8 cellular contexts compared by ENCODE assay signal in the genomic region with DNA sequence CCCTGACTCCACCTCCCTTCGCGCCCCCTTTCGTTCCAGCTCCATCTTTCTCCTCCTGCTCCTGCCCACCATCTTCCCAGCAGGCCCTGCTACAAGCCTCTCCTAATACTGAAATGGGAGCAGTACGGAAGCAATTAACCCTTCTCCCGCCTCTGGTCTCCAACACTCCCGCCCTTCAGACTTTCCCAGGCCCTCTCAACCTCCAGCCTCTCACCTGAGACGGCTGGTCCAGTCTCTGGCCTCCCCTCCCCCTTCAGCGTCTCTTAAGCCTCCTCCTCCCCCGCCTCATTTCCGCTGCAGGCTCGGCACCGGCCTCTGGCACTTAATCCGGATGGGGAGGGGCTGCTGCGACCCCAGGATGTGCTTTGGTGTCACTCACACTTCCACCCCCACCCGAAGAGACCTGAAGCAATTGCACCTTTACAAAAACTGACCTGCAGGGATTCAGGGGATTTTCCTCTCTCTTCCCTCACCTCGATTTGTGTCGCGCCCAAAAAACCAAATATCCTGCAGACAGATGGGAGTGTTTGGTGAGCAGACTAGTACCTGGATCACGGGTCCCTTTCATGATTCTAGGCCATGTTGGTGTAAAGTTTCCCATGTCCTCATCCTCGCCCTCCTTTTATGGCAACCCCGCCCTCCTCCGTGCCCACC. TPM values are rescaled to one million over a fixed set of nuclear protein-coding genes. Genes with fewer than 3 reads are reported as not detected.
DNase-seq lines count a peak whose midpoint lies in the region; ATAC-seq, FAIRE-seq and TF ChIP-seq lines count a peak whose summit lies in the region.

No MANE protein-coding gene starts in this region.

- in situ Hi-C loops in K562 (cut with MboI): no loop called here

- no peak for FAIRE-seq in K562 (lab: Jason Lieb, UNC)

- H2AFZ ChIP-seq in K562 (ENCODE audit: low read depth, low read length): peak overlapping the region; percentile 97

- WGBS in K562 (ENCODE audit: insufficient coverage, low coverage, missing lambda C conversion rate): 14% methylated on average over 14 of the region's 22 CpGs

- H3K79me2 ChIP-seq in K562 (ENCODE audit: control insufficient read depth, insufficient read depth, low read length): peaks cover 30% of the 10 kb centered on the region

- no peak for TF ChIP-seq EP300 in K562 (IDR thresholded peaks at IDR 0.05; ENCODE audit: low read length)

- no peak for TF ChIP-seq POLR2A in Peyer's patch (IDR thresholded peaks at IDR 0.05)
- no peak for TF ChIP-seq POLR2A in K562 (conservative IDR thresholded peaks at IDR 0.05)

- peak overlapping the region; percentile 95 for H3K4me2 ChIP-seq in K562 (ENCODE audit: insufficient read depth, low read length)

- H3K4me1 ChIP-seq in Peyer's patch (no peaks in the 10 kb centered on the region), K562 (replicated peaks in 1 of 2; ENCODE audit: control insufficient read depth in 2 of 2, insufficient read depth in 2 of 2, low read length in 2 of 2) (peaks cover 6 to 43% of the 10 kb centered on the region in 2 experiments; a peak in 4 of 5 replicates), iPS-15b (ENCODE audit: control insufficient read depth, insufficient read depth, low read length) (peaks cover 6% of the 10 kb centered on the region)

- TF ChIP-seq RAD21 in K562 (CRISPR knock-in tag; conservative IDR thresholded peaks at IDR 0.05 in 1 of 2, IDR thresholded peaks at IDR 0.05 in 1 of 2): no peak

- CTCF ChIA-PET in K562 (lab: Yijun Ruan, JAX; ENCODE audit: low intra/inter-chr PET ratio): no interaction called here

- H3K27me3 ChIP-seq in Peyer's patch: no peaks in the 10 kb centered on the region
- no peaks in the 10 kb centered on the region for H3K27me3 ChIP-seq in K562 (ENCODE audit: control insufficient read depth in 2 of 2, insufficient read depth in 2 of 2, low read length in 2 of 2)
- H3K27me3 ChIP-seq in iPS-15b (ENCODE audit: control insufficient read depth, insufficient read depth, low read length): no peaks in the 10 kb centered on the region

- no peaks in the 10 kb centered on the region for H4K20me1 ChIP-seq in K562 (replicated peaks; ENCODE audit: control insufficient read depth, insufficient read depth, low read length)

- H3K27ac ChIP-seq in Peyer's patch (peak overlapping the region; percentile 77 to 83 (median 78)), K562 (ENCODE audit: extremely low read depth, low read depth, low read length) (peak overlapping the region; percentile 79)

- peak overlapping the region; percentile 83 for H3K4me3 ChIP-seq in AG09309 (ENCODE audit: control insufficient read depth, low read depth, low read length)
- H3K4me3 ChIP-seq in Peyer's patch: peak overlapping the region; percentile 48 to 69 (median 58)
- H3K4me3 ChIP-seq in K562: peak overlapping the region; percentile 60
- H3K4me3 ChIP-seq in iPS-15b (ENCODE audit: low read depth, low read length): peak overlapping the region; percentile 99

- DNase-seq in AG09309 (ENCODE audit: low read depth) (no peak), Peyer's patch (peak; percentile 57 to 75 (median 66)), K562 (ENCODE audit: extremely low read depth in 1 of 4, low spot score in 3 of 4) (peak; percentile 28 to 79 (median 42)), sciatic nerve (ENCODE audit: low spot score) (peak; percentile 71), NCI-H1048 (lab: John Stamatoyannopoulos, UW) (no peak)

- no peaks in the 10 kb centered on the region for H3K9me1 ChIP-seq in K562 (ENCODE audit: control insufficient read depth, insufficient read depth, low read length)

- ATAC-seq in GM18868 (IDR thresholded peaks at IDR 0.05; ENCODE audit: unreplicated experiment) (peak; percentile 57), HG03280 (IDR thresholded peaks at IDR 0.05; ENCODE audit: unreplicated experiment) (peak; percentile 52), K562 (peak; percentile 69), sciatic nerve (peak; percentile 80)

- H3K9me3 ChIP-seq in Peyer's patch (no peaks in the 10 kb centered on the region), K562 (replicated peaks; ENCODE audit: control insufficient read depth, insufficient read depth, low read depth, low read length) (no peaks in the 10 kb centered on the region), iPS-15b (ENCODE audit: control insufficient read depth, insufficient read depth, low read length) (no peaks in the 10 kb centered on the region)

- BruUV-seq in K562 (replicated peaks; lab: Mats Ljungman, UMichigan): no TSS peak

- intact Hi-C loops in K562 (cut with micrococcal nuclease) (loop anchor here (5.0 kb wide), 1 partner anchor 302 kb away; no protein-coding TSS in a partner anchor), sciatic nerve (cut with DNase I) (no loop called here)

- H3K36me3 ChIP-seq in Peyer's patch (no peaks in the 10 kb centered on the region), K562 (ENCODE audit: control insufficient read depth, insufficient read depth, low read length) (peaks cover 13% of the 10 kb centered on the region; the same call in 2 of the 3 replicates), iPS-15b (ENCODE audit: control insufficient read depth, insufficient read depth, low read length) (no peaks in the 10 kb centered on the region)

- no peak for TF ChIP-seq CTCF in AG09309 (IDR thresholded peaks at IDR 0.05; ENCODE audit: control insufficient read depth, insufficient read depth, low read depth, low read length, missing control alignments)
- TF ChIP-seq CTCF in Peyer's patch (IDR thresholded peaks at IDR 0.05): no peak
- no peak for TF ChIP-seq CTCF in K562 (IDR thresholded peaks at IDR 0.05 in 2 of 3, conservative IDR thresholded peaks at IDR 0.05 in 1 of 3; ENCODE audit: insufficient read depth in 2 of 3, low read depth in 1 of 3, low read length in 3 of 3)

- H3K9ac ChIP-seq in K562 (ENCODE audit: insufficient read depth in 1 of 2, low read depth in 2 of 2, low read length in 2 of 2) (peak overlapping the region; percentile 55 to 90), iPS-15b (ENCODE audit: low read depth, low read length) (peak overlapping the region; percentile 96)

- POLR2A ChIA-PET in K562 (lab: Yijun Ruan, JAX): interaction anchor here (1.0 kb wide), 1 partner anchor 17 kb away, joined by 3 read pairs; no protein-coding TSS in a partner anchor

RNA-seq across cellular contexts. Expression of a gene that starts 0.7 kb away (rescaled TPM):
- total RNA-seq in Peyer's patch (10 to 100 TPM; 14.7 to 74.3 (median 22.9) TPM), K562 (2014; rRNA removed) (63.3 and 82.6 TPM in 2 replicates), K562 (2014; rRNA removed; fragmentation: Illumina TruSeq; extraction: Trizol) (106 and 120 TPM in 2 replicates), K562 (2015; rRNA removed; fragmentation: Illumina TruSeq; extraction: Trizol) (75.7 and 84.5 TPM in 2 replicates), K562 (2021) (47.8 and 49.0 TPM in 2 replicates), sciatic nerve (50.0 TPM)
- 7.6 and 17.8 TPM in 2 replicates for total RNA-seq in K562 (2011; cell fraction: chromatin; rRNA removed; ENCODE audit: low replicate concordance)
- 4.7 and 5.3 TPM in 2 replicates for total RNA-seq in K562 (2011; cell fraction: nucleolus; rRNA removed)
- total RNA-seq in K562 (2011; cell fraction: nucleoplasm; rRNA removed): 9.1 and 16.0 TPM in 2 replicates
- polyA plus RNA-seq in K562 (2011; rRNA removed) (61.1 and 66.3 TPM in 2 replicates), K562 (2014; fragmentation: Illumina TruSeq; extraction: Trizol) (94.0 and 110 TPM in 2 replicates), K562 (2014; fragmentation: Nextera tagmentation; extraction: Ambion mirVana) (100 to 1,000 TPM; 153 to 178 TPM), K562 (2014; rRNA removed) (82.4 and 101 TPM in 2 replicates)
- polyA plus RNA-seq in K562 (2011; cell fraction: cytosol; rRNA removed): 8.5 and 33.0 TPM in 2 replicates
- 5.0 and 15.6 TPM in 2 replicates for polyA plus RNA-seq in K562 (2011; cell fraction: nucleus; rRNA removed)
- 52.8 and 85.4 TPM in 2 replicates for polyA plus RNA-seq in K562 (2012)
- 27.1 and 39.1 TPM in 2 replicates for polyA minus RNA-seq in K562 (2011; rRNA and poly(A)+ RNA removed)
- 12.5 and 12.8 TPM in 2 replicates for polyA minus RNA-seq in K562 (2011; cell fraction: cytosol; rRNA and poly(A)+ RNA removed)
- 3.6 and 10.7 TPM in 2 replicates for polyA minus RNA-seq in K562 (2011; cell fraction: nucleus; rRNA and poly(A)+ RNA removed)

RNA-seq across cellular contexts. Expression of a gene that starts 22.3 kb away (rescaled TPM):
- total RNA-seq in Peyer's patch (not detected), K562 (2014; rRNA removed) (0.18 and 0.24 TPM in 2 replicates), K562 (2014; rRNA removed; fragmentation: Illumina TruSeq; extraction: Trizol) (not detected in 2 replicates), K562 (2015; rRNA removed; fragmentation: Illumina TruSeq; extraction: Trizol) (not detected in 2 replicates), K562 (2021) (not detected in 2 replicates), sciatic nerve (1.0 TPM)
- total RNA-seq in K562 (2011; cell fraction: chromatin; rRNA removed; ENCODE audit: low replicate concordance): not detected in 2 replicates
- not detected in 2 replicates for total RNA-seq in K562 (2011; cell fraction: nucleolus; rRNA removed)
- total RNA-seq in K562 (2011; cell fraction: nucleoplasm; rRNA removed): not detected in 2 replicates
- polyA plus RNA-seq in K562 (2011; rRNA removed) (not detected in 2 replicates), K562 (2014; fragmentation: Illumina TruSeq; extraction: Trizol) (0.10 TPM in 1 of 2 replicates, not detected in the other), K562 (2014; fragmentation: Nextera tagmentation; extraction: Ambion mirVana) (not detected), K562 (2014; rRNA removed) (0.07 TPM in 1 of 2 replicates, not detected in the other)
- polyA plus RNA-seq in K562 (2011; cell fraction: cytosol; rRNA removed): not detected in 2 replicates
- not detected in 2 replicates for polyA plus RNA-seq in K562 (2011; cell fraction: nucleus; rRNA removed)
- polyA plus RNA-seq in K562 (2012): not detected in 2 replicates
- not detected in 2 replicates for polyA minus RNA-seq in K562 (2011; rRNA and poly(A)+ RNA removed)
- not detected in 2 replicates for polyA minus RNA-seq in K562 (2011; cell fraction: cytosol; rRNA and poly(A)+ RNA removed)
- not detected in 2 replicates for polyA minus RNA-seq in K562 (2011; cell fraction: nucleus; rRNA and poly(A)+ RNA removed)

RNA-seq across cellular contexts. Expression of a gene that starts 39.4 kb away (rescaled TPM):
- total RNA-seq in Peyer's patch: 10 to 100 TPM in 2 of 4 donors, 1 to 10 TPM in 2; 4.4 to 16.5 (median 10.2) TPM
- 17.1 and 41.1 TPM in 2 replicates for total RNA-seq in K562 (2011; cell fraction: chromatin; rRNA removed; ENCODE audit: low replicate concordance)
- 12.8 and 16.2 TPM in 2 replicates for total RNA-seq in K562 (2011; cell fraction: nucleolus; rRNA removed)
- 27.7 and 42.0 TPM in 2 replicates for total RNA-seq in K562 (2011; cell fraction: nucleoplasm; rRNA removed)
- total RNA-seq in K562 (2014; rRNA removed): 246 and 255 TPM in 2 replicates
- 222 and 244 TPM in 2 replicates for total RNA-seq in K562 (2014; rRNA removed; fragmentation: Illumina TruSeq; extraction: Trizol)
- 147 and 154 TPM in 2 replicates for total RNA-seq in K562 (2015; rRNA removed; fragmentation: Illumina TruSeq; extraction: Trizol)
- total RNA-seq in K562 (2021): 135 and 149 TPM in 2 replicates
- 124 and 133 TPM in 2 replicates for polyA plus RNA-seq in K562 (2011; rRNA removed)
- polyA plus RNA-seq in K562 (2011; cell fraction: cytosol; rRNA removed): 22.6 and 64.0 TPM in 2 replicates
- polyA plus RNA-seq in K562 (2011; cell fraction: nucleus; rRNA removed): 28.3 and 55.7 TPM in 2 replicates
- 203 and 235 TPM in 2 replicates for polyA plus RNA-seq in K562 (2012)
- polyA plus RNA-seq in K562 (2014; fragmentation: Illumina TruSeq; extraction: Trizol): 359 and 399 TPM in 2 replicates
- polyA plus RNA-seq in K562 (2014; fragmentation: Nextera tagmentation; extraction: Ambion mirVana): 100 to 1,000 TPM in 1 of 2 experiments, 10 to 100 TPM in 1; 74.6 to 104 TPM
- 309 and 343 TPM in 2 replicates for polyA plus RNA-seq in K562 (2014; rRNA removed)
- polyA minus RNA-seq in K562 (2011; rRNA and poly(A)+ RNA removed): 36.7 and 45.7 TPM in 2 replicates
- 17.1 and 18.0 TPM in 2 replicates for polyA minus RNA-seq in K562 (2011; cell fraction: cytosol; rRNA and poly(A)+ RNA removed)
- 8.5 and 23.7 TPM in 2 replicates for polyA minus RNA-seq in K562 (2011; cell fraction: nucleus; rRNA and poly(A)+ RNA removed)
- 38.9 TPM for total RNA-seq in sciatic nerve

RNA-seq across cellular contexts. Expression of a gene that starts 56.5 kb away (rescaled TPM):
- total RNA-seq in Peyer's patch: 1 to 10 TPM in 3 of 4 donors, not detected in 1; 1.8 to 7.1 (median 4.4) TPM
- total RNA-seq in K562 (2011; cell fraction: chromatin; rRNA removed; ENCODE audit: low replicate concordance): 4.2 and 8.2 TPM in 2 replicates
- total RNA-seq in K562 (2011; cell fraction: nucleolus; rRNA removed): 3.8 and 5.3 TPM in 2 replicates
- 8.6 and 9.6 TPM in 2 replicates for total RNA-seq in K562 (2011; cell fraction: nucleoplasm; rRNA removed)
- total RNA-seq in K562 (2014; rRNA removed): 12.0 and 13.1 TPM in 2 replicates
- 9.3 and 11.1 TPM in 2 replicates for total RNA-seq in K562 (2014; rRNA removed; fragmentation: Illumina TruSeq; extraction: Trizol)
- 5.5 and 6.7 TPM in 2 replicates for total RNA-seq in K562 (2015; rRNA removed; fragmentation: Illumina TruSeq; extraction: Trizol)
- total RNA-seq in K562 (2021): 5.2 and 8.3 TPM in 2 replicates
- 5.4 and 8.5 TPM in 2 replicates for polyA plus RNA-seq in K562 (2011; rRNA removed)
- polyA plus RNA-seq in K562 (2011; cell fraction: cytosol; rRNA removed): 1.7 and 6.8 TPM in 2 replicates
- 4.1 and 15.3 TPM in 2 replicates for polyA plus RNA-seq in K562 (2011; cell fraction: nucleus; rRNA removed)
- polyA plus RNA-seq in K562 (2012): 10.1 and 92.4 TPM in 2 replicates
- 7.7 and 13.3 TPM in 2 replicates for polyA plus RNA-seq in K562 (2014; fragmentation: Illumina TruSeq; extraction: Trizol)
- polyA plus RNA-seq in K562 (2014; fragmentation: Nextera tagmentation; extraction: Ambion mirVana): 1 to 10 TPM; 8.3 to 8.9 TPM
- 13.3 and 18.0 TPM in 2 replicates for polyA plus RNA-seq in K562 (2014; rRNA removed)
- 1.9 and 6.6 TPM in 2 replicates for polyA minus RNA-seq in K562 (2011; rRNA and poly(A)+ RNA removed)
- 0.76 TPM in 1 of 2 replicates, not detected in the other for polyA minus RNA-seq in K562 (2011; cell fraction: cytosol; rRNA and poly(A)+ RNA removed)
- polyA minus RNA-seq in K562 (2011; cell fraction: nucleus; rRNA and poly(A)+ RNA removed): 1.3 and 3.0 TPM in 2 replicates
- total RNA-seq in sciatic nerve: 2.6 TPM

Comparison
In these comparisons a context has a peak if more than half of its experiments do, and no peak if none do; other contexts are left out.
1. DNase-seq: peak in Peyer's patch (3 of 3), K562 (4 of 4) and sciatic nerve (single experiment); none in AG09309 (single experiment) and NCI-H1048 (single experiment).
2. Peak in every context shown above with its lines, with median percentiles within 50 percentile points of each other: H3K4me3 ChIP-seq and ATAC-seq.